In genomic region chr11:92703431-92703830, GRCh38 we compare ENCODE assay signal across 20 cellular contexts.
DNase-seq lines count a peak whose midpoint lies in the region; ATAC-seq and TF ChIP-seq lines count a peak whose summit lies in the region.
"Had no signal": no experiment of that assay in that cellular context is flagged by ENCODE, and none has a peak within 500 bp of the region (broad histone marks: within the 10 kb centered on the region; RNA-seq: fewer than 3 reads in every experiment).

No MANE protein-coding gene starts in this region.

- WGBS in heart left ventricle, 4 donors = 15 to 31% (median 25%) methylated on average over 3 of the region's 3 CpGs
- WGBS in prostate gland = 40% methylated on average over 3 of the region's 3 CpGs

- H3K4me3 ChIP-seq in heart left ventricle = no peak overlapping the region
- H3K4me3 ChIP-seq in Caco-2 (ENCODE audit: low read depth, low read length) = no peak overlapping the region
- H3K4me3 ChIP-seq in prostate gland = no peak overlapping the region
- H3K4me3 ChIP-seq: coronary artery, PC-9, SK-N-MC had no signal

- intact Hi-C loops in heart left ventricle (cut with DNase I) (loop anchor here in 1 of 10 donors (10.0 kb wide), 2 partner anchors 161 to 259 kb away; no protein-coding TSS in a partner anchor), cardiac septum (cut with DNase I) (no loop called here), Caco-2 (cut with micrococcal nuclease; ENCODE audit: unreplicated experiment) (no loop called here), prostate gland (cut with DNase I) (no loop called here)

- CTCF ChIA-PET in Caco-2 (lab: Charles Lee) = no interaction called here

- peak in 1 of 5 donors; percentile 26 for DNase-seq in heart left ventricle
- DNase-seq in cardiac septum (ENCODE audit: low spot score) = no peak
- peak; percentile 38 to 74 for DNase-seq in foreskin keratinocyte
- DNase-seq in stromal cell of bone marrow (ENCODE audit: low read depth) = peak; percentile 8
- DNase-seq in Caco-2 = no peak
- DNase-seq in hypothalamus (lab: John Stamatoyannopoulos, UW) = no peak
- no peak for DNase-seq in prostate gland (ENCODE audit: low spot score)
- DNase-seq: activated CD4-positive, alpha-beta T cell treated with anti-CD3 and anti-CD28 coated beads for 36 hours; activated CD8-positive, alpha-beta memory T cell treated with anti-CD3 and anti-CD28 coated beads, Interleukin-2, amount 50 U/mL, for 4 hours; activated effector memory CD4-positive, alpha-beta T cell treated with anti-CD3 and anti-CD28 coated beads, Interleukin-2, amount 50 U/mL, for 16 hours; CD4-positive, alpha-beta memory T cell; NCI-H1930; NCI-H748 treated with DMSO at 0.1 percent for 48 hours; PC-9 had no signal

- no peaks in the 10 kb centered on the region for H3K36me3 Mint-ChIP-seq in Caco-2 (ENCODE audit: insufficient read depth, unreplicated experiment)
- H3K36me3 Mint-ChIP-seq: CD4-positive, alpha-beta memory T cell; memory B cell had no signal

- no peaks in the 10 kb centered on the region for H3K9me3 ChIP-seq in heart left ventricle
- no peaks in the 10 kb centered on the region; the same call in 1 of the 2 replicates for H3K9me3 ChIP-seq in Caco-2
- no peaks in the 10 kb centered on the region for H3K9me3 ChIP-seq in prostate gland

- no peak for TF ChIP-seq POLR2A in heart left ventricle (IDR thresholded peaks at IDR 0.05)
- TF ChIP-seq POLR2A in prostate gland (IDR thresholded peaks at IDR 0.05) = no peak

- H3K27ac ChIP-seq in heart left ventricle (no peak overlapping the region), foreskin keratinocyte (peak overlapping the region; percentile 94), prostate gland (no peak overlapping the region)
- H3K27ac ChIP-seq: coronary artery, PC-9, SK-N-MC had no signal

- no peak for TF ChIP-seq CTCF in heart left ventricle (IDR thresholded peaks at IDR 0.05)
- TF ChIP-seq CTCF in foreskin keratinocyte (conservative IDR thresholded peaks at IDR 0.05) = no peak
- no peak for TF ChIP-seq CTCF in Caco-2 (IDR thresholded peaks at IDR 0.05; ENCODE audit: insufficient read depth in 1 of 2, low read depth in 1 of 2, low read length in 1 of 2, severe bottlenecking in 1 of 2, unreplicated experiment in 1 of 2)
- no peak for TF ChIP-seq CTCF in prostate gland (IDR thresholded peaks at IDR 0.05)

- H3K27me3 ChIP-seq in heart left ventricle = no peaks in the 10 kb centered on the region
- H3K27me3 ChIP-seq in foreskin keratinocyte = no peaks in the 10 kb centered on the region
- 0 out of 2 replicates have a peak, but pooled peaks cover 1% of the 10 kb centered on the region for H3K27me3 ChIP-seq in Caco-2 (replicated peaks; ENCODE audit: control insufficient read depth, insufficient read depth, low read length)
- no peaks in the 10 kb centered on the region for H3K27me3 ChIP-seq in prostate gland (replicated peaks; ENCODE audit: insufficient read depth)

- H3K4me1 ChIP-seq in heart left ventricle (peaks cover 0 to 28% (median 11%) of the 10 kb centered on the region in 12 donors), foreskin keratinocyte (peaks cover 41% of the 10 kb centered on the region), Caco-2 (no peaks in the 10 kb centered on the region), prostate gland (replicated peaks) (no peaks in the 10 kb centered on the region)

- H3K4me3 Mint-ChIP-seq in Caco-2 (ENCODE audit: unreplicated experiment) = no peak overlapping the region
- H3K4me3 Mint-ChIP-seq: activated CD4-positive, alpha-beta T cell treated with anti-CD3 and anti-CD28 coated beads for 36 hours; CD4-positive, alpha-beta memory T cell; memory B cell; nephron; stimulated activated naive CD8-positive, alpha-beta T cell treated with anti-CD3 and anti-CD28 coated beads, Interleukin-15, Interleukin-2, amounts not matched to agents 100 ng/mL and 50 ng/mL, for 24 hours had no signal

- no TSS peak for BruUV-seq in Caco-2 (replicated peaks; lab: Mats Ljungman, UMichigan)

- no peaks in the 10 kb centered on the region for H3K4me1 Mint-ChIP-seq in Caco-2 (ENCODE audit: low read depth, unreplicated experiment)
- H3K4me1 Mint-ChIP-seq: activated CD4-positive, alpha-beta T cell treated with anti-CD3 and anti-CD28 coated beads for 36 hours; CD4-positive, alpha-beta memory T cell; memory B cell had no signal

- H3K27ac Mint-ChIP-seq in Caco-2 (ENCODE audit: unreplicated experiment) = no peak overlapping the region
- H3K27ac Mint-ChIP-seq: activated CD4-positive, alpha-beta T cell treated with anti-CD3 and anti-CD28 coated beads for 36 hours; CD4-positive, alpha-beta memory T cell; memory B cell; nephron; stimulated activated naive CD8-positive, alpha-beta T cell treated with anti-CD3 and anti-CD28 coated beads, Interleukin-15, Interleukin-2, amounts not matched to agents 100 ng/mL and 50 ng/mL, for 24 hours had no signal

- H3K36me3 ChIP-seq in heart left ventricle (no peaks in the 10 kb centered on the region), Caco-2 (ENCODE audit: control insufficient read depth, insufficient read depth, low read length) (no peaks in the 10 kb centered on the region), prostate gland (no peaks in the 10 kb centered on the region)

- POLR2A ChIA-PET in Caco-2 (lab: Charles Lee) = no interaction called here

- peak in 3 of 4 donors; percentile 27 to 59 (median 37) for ATAC-seq in heart left ventricle
- ATAC-seq in SK-N-SH treated with all-trans-retinoic acid at 6 μM for 48 hours = peak; percentile 63
- ATAC-seq in foreskin keratinocyte = peak; percentile 10
- ATAC-seq: activated CD4-positive, alpha-beta T cell treated with anti-CD3 and anti-CD28 coated beads for 36 hours had no signal

- H3K27me3 Mint-ChIP-seq in Caco-2 (ENCODE audit: insufficient read depth, unreplicated experiment) = peaks cover 10% of the 10 kb centered on the region
- H3K27me3 Mint-ChIP-seq: activated CD4-positive, alpha-beta T cell treated with anti-CD3 and anti-CD28 coated beads for 36 hours; CD4-positive, alpha-beta memory T cell; memory B cell; stimulated activated naive CD8-positive, alpha-beta T cell treated with anti-CD3 and anti-CD28 coated beads, Interleukin-15, Interleukin-2, amounts not matched to agents 100 ng/mL and 50 ng/mL, for 24 hours had no signal

- H3K9me3 Mint-ChIP-seq in Caco-2 (ENCODE audit: unreplicated experiment) = peaks cover 25% of the 10 kb centered on the region
- H3K9me3 Mint-ChIP-seq: nephron; stimulated activated naive CD8-positive, alpha-beta T cell treated with anti-CD3 and anti-CD28 coated beads, Interleukin-15, Interleukin-2, amounts not matched to agents 100 ng/mL and 50 ng/mL, for 24 hours had no signal

TF ChIP-seq in SK-N-SH treated with all-trans-retinoic acid at 6 μM for 48 hours, 23 proteins besides CTCF, POLR2A, EP300 and RAD21 (continues in another document):
- TF ChIP-seq CSRNP3 (CRISPR knock-in tag; IDR thresholded peaks at IDR 0.05) = no peak
- TF ChIP-seq, protein P1, sequence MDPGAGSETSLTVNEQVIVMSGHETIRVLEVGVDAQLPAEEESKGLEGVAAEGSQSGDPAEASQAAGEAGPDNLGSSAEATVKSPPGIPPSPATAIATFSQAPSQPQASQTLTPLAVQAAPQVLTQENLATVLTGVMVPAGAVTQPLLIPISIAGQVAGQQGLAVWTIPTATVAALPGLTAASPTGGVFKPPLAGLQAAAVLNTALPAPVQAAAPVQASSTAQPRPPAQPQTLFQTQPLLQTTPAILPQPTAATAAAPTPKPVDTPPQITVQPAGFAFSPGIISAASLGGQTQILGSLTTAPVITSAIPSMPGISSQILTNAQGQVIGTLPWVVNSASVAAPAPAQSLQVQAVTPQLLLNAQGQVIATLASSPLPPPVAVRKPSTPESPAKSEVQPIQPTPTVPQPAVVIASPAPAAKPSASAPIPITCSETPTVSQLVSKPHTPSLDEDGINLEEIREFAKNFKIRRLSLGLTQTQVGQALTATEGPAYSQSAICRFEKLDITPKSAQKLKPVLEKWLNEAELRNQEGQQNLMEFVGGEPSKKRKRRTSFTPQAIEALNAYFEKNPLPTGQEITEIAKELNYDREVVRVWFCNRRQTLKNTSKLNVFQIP (CRISPR knock-in tag; IDR thresholded peaks at IDR 0.05; ENCODE audit: borderline replicate concordance, low read depth) = no peak
- TF ChIP-seq ZC3H10 (CRISPR knock-in tag; IDR thresholded peaks at IDR 0.05) = peak; percentile 47; the same call in 1 of the 2 replicates
- TF ChIP-seq ARNTL (CRISPR knock-in tag; IDR thresholded peaks at IDR 0.05; ENCODE audit: borderline replicate concordance, low read depth) = no peak
- TF ChIP-seq TSHZ2 (CRISPR knock-in tag; IDR thresholded peaks at IDR 0.05) = no peak

Comparison
In these comparisons a context has a peak if more than half of its experiments do, and no peak if none do; other contexts are left out.
1. ATAC-seq: peak in every context shown above with its lines; median percentile 63 in SK-N-SH treated with all-trans-retinoic acid at 6 μM for 48 hours; 37 in heart left ventricle; 10 in foreskin keratinocyte.
2. DNase-seq: peak in foreskin keratinocyte (2 of 2) and stromal cell of bone marrow (single experiment); none in cardiac septum (single experiment), Caco-2 (0 of 2), hypothalamus (0 of 51) and prostate gland (single experiment).